22 cellular contexts compared by ENCODE assay signal in genomic region chr5:141366016-141366896, GRCh38. TPM values are rescaled to one million over a fixed set of nuclear protein-coding genes. Genes with fewer than 3 reads are reported as not detected.
"Had no signal": no experiment of that assay in that cellular context is flagged by ENCODE, and none has a peak within 500 bp of the region (broad histone marks: within the 10 kb centered on the region; RNA-seq: fewer than 3 reads in every experiment).

No MANE protein-coding gene starts in this region.

- H3K4me3 ChIP-seq: hepatocyte, right atrium auricular region, sigmoid colon, skin epidermis, stomach, suprapubic skin, tibial artery, upper lobe of left lung, vagina had no signal

- H3K4me2 ChIP-seq: hepatocyte had no signal

- H3K79me2 ChIP-seq: hepatocyte had no signal

- FAIRE-seq: endometrium, kidney had no signal

- ATAC-seq: left colon; left ventricle myocardium superior; naive thymus-derived CD8-positive, alpha-beta T cell had no signal

- H3K36me3 ChIP-seq: right atrium auricular region, sigmoid colon, suprapubic skin, upper lobe of left lung had no signal

- H2AFZ ChIP-seq: hepatocyte had no signal

- H3K27ac ChIP-seq: hepatocyte, right atrium auricular region, sigmoid colon, skin epidermis, stomach, suprapubic skin, tibial artery, upper lobe of left lung, vagina had no signal

- H3K27me3 ChIP-seq: hepatocyte, right atrium auricular region, vagina had no signal

- H3K4me1 ChIP-seq: right atrium auricular region, sigmoid colon, stomach, tibial artery, upper lobe of left lung, vagina had no signal

- DNase-seq: effector memory CD4-positive, alpha-beta T cell; foreskin melanocyte; head of caudate nucleus; kidney; left colon; left ventricle myocardium superior; mesendoderm; naive thymus-derived CD8-positive, alpha-beta T cell; sigmoid colon; stimulated activated CD4-positive, alpha-beta T cell treated with anti-CD3 and anti-CD28 coated beads, Interleukin-2, amount 100 ng/mL, for 24 hours; stimulated activated CD4-positive, alpha-beta T cell treated with anti-CD3 and anti-CD28 coated beads, Interleukin-4, amount 100 ng/mL, for 4 hours; stimulated activated naive CD4-positive, alpha-beta T cell; stomach; tibial artery had no signal

RNA-seq across cellular contexts. Expression of gene PCDHGA5, which starts 2.3 kb away (rescaled TPM):
- polyA plus RNA-seq: hepatocyte; naive thymus-derived CD8-positive, alpha-beta T cell had no signal

RNA-seq across cellular contexts. Expression of gene PCDHGB3, which starts 3.8 kb away (rescaled TPM):
- total RNA-seq: hepatocyte had no signal
- polyA plus RNA-seq: hepatocyte, neural cell had no signal

RNA-seq across cellular contexts. Expression of gene PCDHGB2, which starts 6.5 kb away (rescaled TPM):
- polyA plus RNA-seq: hepatocyte had no signal

RNA-seq across cellular contexts. Expression of gene PCDHGA6, which starts 7.4 kb away (rescaled TPM):
- total RNA-seq: hepatocyte had no signal

RNA-seq across cellular contexts. Expression of gene PCDHGA4, which starts 11.4 kb away (rescaled TPM):
- polyA plus RNA-seq: naive thymus-derived CD8-positive, alpha-beta T cell had no signal
